ENCODE assay signal across 11 cellular contexts in genomic region chr2:24885221-24886113, GRCh38. TPM values are rescaled to one million over a fixed set of nuclear protein-coding genes. Genes with fewer than 3 reads are reported as not detected.
DNase-seq lines count a peak whose midpoint lies in the region; ATAC-seq and TF ChIP-seq lines count a peak whose summit lies in the region.
"Had no signal": no experiment of that assay in that cellular context is flagged by ENCODE, and none has a peak within 500 bp of the region (broad histone marks: within the 10 kb centered on the region; RNA-seq: fewer than 3 reads in every experiment).

No MANE protein-coding gene starts in this region.

- H3K4me3 Mint-ChIP-seq in stimulated activated naive CD8-positive, alpha-beta T cell treated with anti-CD3 and anti-CD28 coated beads, Interleukin-15, amount 100 ng/mL, for 72 hours, result no peak overlapping the region
- H3K4me3 Mint-ChIP-seq in endothelial cell (ENCODE audit: unreplicated experiment), result peak overlapping the region; percentile 53
- H3K4me3 Mint-ChIP-seq in activated T-helper 2 cell treated with anti-CD3 and anti-CD28 coated beads, Interferon-gamma antibody, Interleukin-2, Interleukin-4, amounts not matched to agents 10 μg/mL and 5 μg/mL and 100 μg/mL, durations not matched to agents 14 hours and 24 hours and 36 hours (ENCODE audit: low read depth), result no peak overlapping the region

- intact Hi-C loops in activated T-helper 2 cell treated with anti-CD3 and anti-CD28 coated beads, Interferon-gamma antibody, Interleukin-2, Interleukin-4, amounts not matched to agents 10 μg/mL and 5 μg/mL and 100 μg/mL, durations not matched to agents 14 hours and 24 hours and 36 hours (cut with micrococcal nuclease), result no loop called here

- no peak for ATAC-seq in stimulated activated naive CD8-positive, alpha-beta T cell treated with anti-CD3 and anti-CD28 coated beads, Interleukin-15, amount 100 ng/mL, for 72 hours
- no peak for ATAC-seq in stimulated activated naive CD8-positive, alpha-beta T cell treated with anti-CD3 and anti-CD28 coated beads, Interleukin-15, Interleukin-2, amounts not matched to agents 100 U/mL and 50 U/mL, for 24 hours
- ATAC-seq in GM21423 (IDR thresholded peaks at IDR 0.05; ENCODE audit: unreplicated experiment), result no peak
- ATAC-seq: psoas muscle had no signal

- no peaks in the 10 kb centered on the region for H3K9me3 Mint-ChIP-seq in stimulated activated naive CD8-positive, alpha-beta T cell treated with anti-CD3 and anti-CD28 coated beads, Interleukin-15, amount 100 ng/mL, for 72 hours
- no peaks in the 10 kb centered on the region for H3K9me3 Mint-ChIP-seq in endothelial cell (ENCODE audit: unreplicated experiment)
- H3K9me3 Mint-ChIP-seq in activated T-helper 2 cell treated with anti-CD3 and anti-CD28 coated beads, Interferon-gamma antibody, Interleukin-2, Interleukin-4, amounts not matched to agents 10 μg/mL and 5 μg/mL and 100 μg/mL, durations not matched to agents 14 hours and 24 hours and 36 hours, result no peaks in the 10 kb centered on the region

- DNase-seq in stimulated activated naive CD8-positive, alpha-beta T cell treated with anti-CD3 and anti-CD28 coated beads, Interleukin-15, amount 100 ng/mL, for 72 hours, result no peak
- DNase-seq in stimulated activated naive CD8-positive, alpha-beta T cell treated with anti-CD3 and anti-CD28 coated beads, Interleukin-15, Interleukin-2, amounts not matched to agents 100 U/mL and 50 U/mL, for 24 hours, result no peak
- DNase-seq in NCI-H524 (lab: John Stamatoyannopoulos, UW) (peak; percentile 91 to 97), endothelial cell (ENCODE audit: low spot score) (no peak), globus pallidus (ENCODE audit: low spot score) (no peak), glomerular visceral epithelial cell (ENCODE audit: extremely low spot score) (no peak)
- no peak for DNase-seq in activated T-helper 2 cell treated with anti-CD3 and anti-CD28 coated beads, Interferon-gamma antibody, Interleukin-2, Interleukin-4, amounts not matched to agents 10 μg/mL and 5 μg/mL and 100 μg/mL, durations not matched to agents 14 hours and 24 hours and 36 hours (ENCODE audit: low spot score)
- DNase-seq: activated CD8-positive, alpha-beta memory T cell treated with anti-CD3 and anti-CD28 coated beads, Interleukin-2, amount 50 U/mL, for 48 hours; mesendoderm; psoas muscle had no signal

- H3K4me1 Mint-ChIP-seq in stimulated activated naive CD8-positive, alpha-beta T cell treated with anti-CD3 and anti-CD28 coated beads, Interleukin-15, amount 100 ng/mL, for 72 hours, result peaks cover 46% of the 10 kb centered on the region
- H3K4me1 Mint-ChIP-seq in endothelial cell (ENCODE audit: unreplicated experiment), result peaks cover 34% of the 10 kb centered on the region
- peaks cover 26% of the 10 kb centered on the region for H3K4me1 Mint-ChIP-seq in activated T-helper 2 cell treated with anti-CD3 and anti-CD28 coated beads, Interferon-gamma antibody, Interleukin-2, Interleukin-4, amounts not matched to agents 10 μg/mL and 5 μg/mL and 100 μg/mL, durations not matched to agents 14 hours and 24 hours and 36 hours (ENCODE audit: low read depth)

- no peak for TF ChIP-seq CTCF in endothelial cell (IDR thresholded peaks at IDR 0.05; ENCODE audit: unreplicated experiment)

- peak overlapping the region; percentile 2 to 89 for H3K27ac Mint-ChIP-seq in stimulated activated naive CD8-positive, alpha-beta T cell treated with anti-CD3 and anti-CD28 coated beads, Interleukin-15, amount 100 ng/mL, for 72 hours
- no peak overlapping the region for H3K27ac Mint-ChIP-seq in endothelial cell (ENCODE audit: unreplicated experiment)
- no peak overlapping the region for H3K27ac Mint-ChIP-seq in activated T-helper 2 cell treated with anti-CD3 and anti-CD28 coated beads, Interferon-gamma antibody, Interleukin-2, Interleukin-4, amounts not matched to agents 10 μg/mL and 5 μg/mL and 100 μg/mL, durations not matched to agents 14 hours and 24 hours and 36 hours

- H3K27me3 Mint-ChIP-seq in stimulated activated naive CD8-positive, alpha-beta T cell treated with anti-CD3 and anti-CD28 coated beads, Interleukin-15, amount 100 ng/mL, for 72 hours, result no peaks in the 10 kb centered on the region
- peaks cover 3% of the 10 kb centered on the region for H3K27me3 Mint-ChIP-seq in endothelial cell (ENCODE audit: unreplicated experiment)
- no peaks in the 10 kb centered on the region for H3K27me3 Mint-ChIP-seq in activated T-helper 2 cell treated with anti-CD3 and anti-CD28 coated beads, Interferon-gamma antibody, Interleukin-2, Interleukin-4, amounts not matched to agents 10 μg/mL and 5 μg/mL and 100 μg/mL, durations not matched to agents 14 hours and 24 hours and 36 hours (ENCODE audit: low read depth)

- peaks cover 15% of the 10 kb centered on the region for H3K36me3 Mint-ChIP-seq in endothelial cell (ENCODE audit: low read depth, unreplicated experiment)
- peaks cover 20% of the 10 kb centered on the region for H3K36me3 Mint-ChIP-seq in activated T-helper 2 cell treated with anti-CD3 and anti-CD28 coated beads, Interferon-gamma antibody, Interleukin-2, Interleukin-4, amounts not matched to agents 10 μg/mL and 5 μg/mL and 100 μg/mL, durations not matched to agents 14 hours and 24 hours and 36 hours (ENCODE audit: low read depth)

RNA-seq across cellular contexts. Expression of gene ADCY3, which starts 34.6 kb away (rescaled TPM):
- total RNA-seq in endothelial cell (ENCODE audit: unreplicated experiment), result 88.0 TPM
- total RNA-seq in activated T-helper 2 cell treated with anti-CD3 and anti-CD28 coated beads, Interferon-gamma antibody, Interleukin-2, Interleukin-4, amounts not matched to agents 10 μg/mL and 5 μg/mL and 100 μg/mL, durations not matched to agents 14 hours and 24 hours and 36 hours, result 108 and 112 TPM in 2 replicates

Comparison
In these comparisons a context has a peak if more than half of its experiments do, and no peak if none do; other contexts are left out.
1. DNase-seq: peak in NCI-H524 (2 of 2); none in stimulated activated naive CD8-positive, alpha-beta T cell treated with anti-CD3 and anti-CD28 coated beads, Interleukin-15, amount 100 ng/mL, for 72 hours (0 of 2), stimulated activated naive CD8-positive, alpha-beta T cell treated with anti-CD3 and anti-CD28 coated beads, Interleukin-15, Interleukin-2, amounts not matched to agents 100 U/mL and 50 U/mL, for 24 hours (single experiment), endothelial cell (single experiment), globus pallidus (single experiment), glomerular visceral epithelial cell (single experiment) and activated T-helper 2 cell treated with anti-CD3 and anti-CD28 coated beads, Interferon-gamma antibody, Interleukin-2, Interleukin-4, amounts not matched to agents 10 μg/mL and 5 μg/mL and 100 μg/mL, durations not matched to agents 14 hours and 24 hours and 36 hours (single experiment).
2. H3K27ac Mint-ChIP-seq: peak in stimulated activated naive CD8-positive, alpha-beta T cell treated with anti-CD3 and anti-CD28 coated beads, Interleukin-15, amount 100 ng/mL, for 72 hours (2 of 2); none in endothelial cell (single experiment) and activated T-helper 2 cell treated with anti-CD3 and anti-CD28 coated beads, Interferon-gamma antibody, Interleukin-2, Interleukin-4, amounts not matched to agents 10 μg/mL and 5 μg/mL and 100 μg/mL, durations not matched to agents 14 hours and 24 hours and 36 hours (single experiment).